9 cellular contexts compared by ENCODE assay signal in genomic region chr12:5648692-5649338, GRCh38.
A peak's percentile ranks its signal among the peaks of the same experiment; 100 is the strongest.
DNase-seq lines count a peak whose midpoint lies in the region; ATAC-seq and TF ChIP-seq lines count a peak whose summit lies in the region.
"Had no signal": no experiment of that assay in that cellular context is flagged by ENCODE, and none has a peak within 500 bp of the region (broad histone marks: within the 10 kb centered on the region; RNA-seq: fewer than 3 reads in every experiment).

No MANE protein-coding gene starts in this region.

- H3K18ac ChIP-seq in neuronal stem cell (ENCODE audit: low read length), result no peak overlapping the region

- H3K27me3 Mint-ChIP-seq in endothelial cell (ENCODE audit: unreplicated experiment), result no peaks in the 10 kb centered on the region
- no peaks in the 10 kb centered on the region for H3K27me3 Mint-ChIP-seq in activated T-cell treated with anti-CD3 and anti-CD28 coated beads, Interleukin-2, amount 50 U/mL, for 72 hours (ENCODE audit: low read depth)

- H3K36me3 ChIP-seq in neuronal stem cell (replicated peaks in 1 of 2; ENCODE audit: control insufficient read depth in 2 of 2, insufficient read depth in 2 of 2, low read length in 2 of 2), result no peaks in the 10 kb centered on the region

- in situ Hi-C loops in GM13977 (cut with MboI; ENCODE audit: low pct_unique_long_range_greater_than_20kb, low sequenced_read_pairs, unreplicated experiment), result no loop called here

- no peaks in the 10 kb centered on the region for H3K9me3 Mint-ChIP-seq in endothelial cell (ENCODE audit: unreplicated experiment)
- no peaks in the 10 kb centered on the region for H3K9me3 Mint-ChIP-seq in activated T-cell treated with anti-CD3 and anti-CD28 coated beads, Interleukin-2, amount 50 U/mL, for 72 hours
- H3K9me3 Mint-ChIP-seq: T-helper 1 cell treated with Interleukin-12 subunit alpha and Interleukin-12 subunit beta and Interleukin-4 antibody, amounts not matched to agents 30 μg/mL and 1 μg/mL, for 36 hours had no signal

- TF ChIP-seq CTCF in GM13977 (IDR thresholded peaks at IDR 0.05; ENCODE audit: extremely low read depth, insufficient read depth, missing control alignments) (peak; percentile 34), endothelial cell (IDR thresholded peaks at IDR 0.05; ENCODE audit: unreplicated experiment) (peak; percentile 65)

- no peaks in the 10 kb centered on the region for H3K4me1 Mint-ChIP-seq in endothelial cell (ENCODE audit: unreplicated experiment)
- no peaks in the 10 kb centered on the region for H3K4me1 Mint-ChIP-seq in activated T-cell treated with anti-CD3 and anti-CD28 coated beads, Interleukin-2, amount 50 U/mL, for 72 hours (ENCODE audit: low read depth)

- H3K79me1 ChIP-seq in neuronal stem cell (ENCODE audit: low read depth, low read length), result no peaks in the 10 kb centered on the region

- H2AFZ ChIP-seq in neuronal stem cell (ENCODE audit: low read length), result no peak overlapping the region

- no peak overlapping the region for H3K4ac ChIP-seq in neuronal stem cell (ENCODE audit: low read length)

- no peak overlapping the region for H3K27ac Mint-ChIP-seq in endothelial cell (ENCODE audit: unreplicated experiment)
- no peak overlapping the region for H3K27ac Mint-ChIP-seq in activated T-cell treated with anti-CD3 and anti-CD28 coated beads, Interleukin-2, amount 50 U/mL, for 72 hours
- H3K27ac Mint-ChIP-seq: T-helper 1 cell treated with Interleukin-12 subunit alpha and Interleukin-12 subunit beta and Interleukin-4 antibody, amounts not matched to agents 30 μg/mL and 1 μg/mL, for 36 hours had no signal

- no peak overlapping the region for H4K8ac ChIP-seq in neuronal stem cell (ENCODE audit: low read depth, low read length)

- H3K27me3 ChIP-seq in neuronal stem cell (ENCODE audit: control insufficient read depth in 3 of 3, insufficient read depth in 3 of 3, low read depth in 1 of 3, low read length in 3 of 3), result no peaks in the 10 kb centered on the region

- H2BK12ac ChIP-seq in neuronal stem cell (ENCODE audit: low read length), result no peak overlapping the region

- H3K27ac ChIP-seq in neuronal stem cell (replicated peaks; ENCODE audit: low read length), result no peak overlapping the region

- H3K23ac ChIP-seq in neuronal stem cell (ENCODE audit: low read depth, low read length, poor library complexity), result no peak overlapping the region

- H3K9ac ChIP-seq in neuronal stem cell (ENCODE audit: low read depth, low read length, poor library complexity), result no peak overlapping the region

- H3K4me2 ChIP-seq in neuronal stem cell (ENCODE audit: insufficient read depth, low read length, poor library complexity, severe bottlenecking), result no peak overlapping the region

- H4K91ac ChIP-seq in neuronal stem cell (ENCODE audit: low read depth, low read length, poor library complexity), result no peak overlapping the region

- no peak overlapping the region for H2BK120ac ChIP-seq in neuronal stem cell (ENCODE audit: low read depth, low read length)

- H3K14ac ChIP-seq in neuronal stem cell (ENCODE audit: low read length), result no peak overlapping the region

- no peak overlapping the region for H2BK5ac ChIP-seq in neuronal stem cell (ENCODE audit: low read length)

- no peaks in the 10 kb centered on the region for H3K9me3 ChIP-seq in neuronal stem cell (replicated peaks in 1 of 2; ENCODE audit: control insufficient read depth in 2 of 2, insufficient read depth in 1 of 2, low read depth in 1 of 2, low read length in 2 of 2)

- H3K4me3 Mint-ChIP-seq in endothelial cell (ENCODE audit: unreplicated experiment), result no peak overlapping the region
- no peak overlapping the region for H3K4me3 Mint-ChIP-seq in activated T-cell treated with anti-CD3 and anti-CD28 coated beads, Interleukin-2, amount 50 U/mL, for 72 hours
- H3K4me3 Mint-ChIP-seq: T-helper 1 cell treated with Interleukin-12 subunit alpha and Interleukin-12 subunit beta and Interleukin-4 antibody, amounts not matched to agents 30 μg/mL and 1 μg/mL, for 36 hours had no signal

- ATAC-seq in GM21529 (IDR thresholded peaks at IDR 0.05; ENCODE audit: unreplicated experiment), result no peak
- no peak for ATAC-seq in activated T-cell treated with anti-CD3 and anti-CD28 coated beads, Interleukin-2, amount 50 U/mL, for 72 hours (replicated peaks in 1 of 2)

- H2BK15ac ChIP-seq in neuronal stem cell (ENCODE audit: low read length), result no peak overlapping the region

- peaks cover 0 to 5% of the 10 kb centered on the region in 2 donors for H3K4me1 ChIP-seq in neuronal stem cell (ENCODE audit: control insufficient read depth in 2 of 2, insufficient read depth in 1 of 2, low read depth in 1 of 2, low read length in 2 of 2)

- WGBS in neuronal stem cell (ENCODE audit: extremely low coverage in 2 of 2, insufficient read length in 2 of 2, insufficient replicate concordance in 1 of 2), 2 donors, result no CpG with 5 or more reads among the region's 9 CpGs

- no peak overlapping the region for H3K4me3 ChIP-seq in neuronal stem cell (ENCODE audit: low read length in 2 of 2)

- DNase-seq in GM13977 (ENCODE audit: low spot score) (no peak), NCI-H526 (lab: John Stamatoyannopoulos, UW) (peak; percentile 21 to 76), endothelial cell (ENCODE audit: low spot score) (peak; percentile 27), neuronal stem cell (ENCODE audit: low spot score) (peak; percentile 43), HK-2 (ENCODE audit: unreplicated experiment) (no peak), T1000 (lab: John Stamatoyannopoulos, UW) (no peak)
- DNase-seq in activated T-cell treated with anti-CD3 and anti-CD28 coated beads, Interleukin-2, amount 50 U/mL, for 72 hours, result no peak

- H3K36me3 Mint-ChIP-seq in endothelial cell (ENCODE audit: low read depth, unreplicated experiment), result no peaks in the 10 kb centered on the region
- no peaks in the 10 kb centered on the region for H3K36me3 Mint-ChIP-seq in activated T-cell treated with anti-CD3 and anti-CD28 coated beads, Interleukin-2, amount 50 U/mL, for 72 hours (ENCODE audit: insufficient read depth in 2 of 2)

- H2AK5ac ChIP-seq in neuronal stem cell (ENCODE audit: low read depth, low read length), result no peak overlapping the region

Comparison
In these comparisons a context has a peak if more than half of its experiments do, and no peak if none do; other contexts are left out.
1. DNase-seq: peak in NCI-H526 (2 of 2), endothelial cell (single experiment) and neuronal stem cell (single experiment); none in GM13977 (single experiment), HK-2 (single experiment), T1000 (single experiment) and activated T-cell treated with anti-CD3 and anti-CD28 coated beads, Interleukin-2, amount 50 U/mL, for 72 hours (0 of 2).